In the genomic region with DNA sequence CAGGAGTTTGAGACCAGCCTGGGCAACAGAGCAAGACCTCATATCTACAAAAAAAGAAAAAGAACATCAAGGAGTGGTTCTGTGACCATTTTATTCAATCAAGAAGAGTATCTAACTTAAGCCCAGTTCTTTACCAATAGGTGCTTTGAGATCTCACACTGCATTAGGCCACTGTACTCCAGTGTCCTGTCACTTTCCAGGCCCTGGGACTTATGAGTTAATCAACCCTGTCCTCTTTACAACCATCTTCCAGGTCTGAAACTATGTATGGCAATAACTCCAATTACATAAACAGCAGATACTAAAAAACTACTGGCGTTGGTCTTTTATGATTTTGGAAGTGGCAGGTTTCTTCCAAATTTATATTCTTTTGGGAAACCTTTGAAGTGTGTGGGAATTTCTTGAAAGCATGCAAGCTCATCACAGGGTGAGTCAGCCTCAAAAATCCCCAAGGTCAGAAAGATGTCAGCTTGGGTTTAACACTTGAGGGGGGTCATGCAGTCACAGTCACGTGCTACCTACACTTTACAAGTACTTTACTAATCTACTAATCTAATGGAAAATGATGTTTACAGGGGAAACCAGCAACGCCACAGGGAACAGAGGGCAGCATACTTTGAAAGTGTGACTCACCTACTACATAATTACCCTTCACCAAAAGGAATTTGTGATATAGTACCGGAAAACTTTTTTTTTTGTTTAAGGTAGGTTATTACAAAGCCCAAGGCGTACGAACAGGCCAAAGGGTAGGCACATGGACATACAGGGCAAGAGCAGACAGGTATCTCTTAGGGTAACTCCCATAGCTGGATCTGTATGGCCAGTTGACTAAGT, we compare ENCODE assay signal across 1 cellular context.
TF ChIP-seq lines count a peak whose summit lies in the region.

No MANE protein-coding gene starts in this region.

TF ChIP-seq in GM23338, 12 proteins besides CTCF, POLR2A, EP300 and RAD21 (continued from another document):
- TF ChIP-seq, protein P1, sequence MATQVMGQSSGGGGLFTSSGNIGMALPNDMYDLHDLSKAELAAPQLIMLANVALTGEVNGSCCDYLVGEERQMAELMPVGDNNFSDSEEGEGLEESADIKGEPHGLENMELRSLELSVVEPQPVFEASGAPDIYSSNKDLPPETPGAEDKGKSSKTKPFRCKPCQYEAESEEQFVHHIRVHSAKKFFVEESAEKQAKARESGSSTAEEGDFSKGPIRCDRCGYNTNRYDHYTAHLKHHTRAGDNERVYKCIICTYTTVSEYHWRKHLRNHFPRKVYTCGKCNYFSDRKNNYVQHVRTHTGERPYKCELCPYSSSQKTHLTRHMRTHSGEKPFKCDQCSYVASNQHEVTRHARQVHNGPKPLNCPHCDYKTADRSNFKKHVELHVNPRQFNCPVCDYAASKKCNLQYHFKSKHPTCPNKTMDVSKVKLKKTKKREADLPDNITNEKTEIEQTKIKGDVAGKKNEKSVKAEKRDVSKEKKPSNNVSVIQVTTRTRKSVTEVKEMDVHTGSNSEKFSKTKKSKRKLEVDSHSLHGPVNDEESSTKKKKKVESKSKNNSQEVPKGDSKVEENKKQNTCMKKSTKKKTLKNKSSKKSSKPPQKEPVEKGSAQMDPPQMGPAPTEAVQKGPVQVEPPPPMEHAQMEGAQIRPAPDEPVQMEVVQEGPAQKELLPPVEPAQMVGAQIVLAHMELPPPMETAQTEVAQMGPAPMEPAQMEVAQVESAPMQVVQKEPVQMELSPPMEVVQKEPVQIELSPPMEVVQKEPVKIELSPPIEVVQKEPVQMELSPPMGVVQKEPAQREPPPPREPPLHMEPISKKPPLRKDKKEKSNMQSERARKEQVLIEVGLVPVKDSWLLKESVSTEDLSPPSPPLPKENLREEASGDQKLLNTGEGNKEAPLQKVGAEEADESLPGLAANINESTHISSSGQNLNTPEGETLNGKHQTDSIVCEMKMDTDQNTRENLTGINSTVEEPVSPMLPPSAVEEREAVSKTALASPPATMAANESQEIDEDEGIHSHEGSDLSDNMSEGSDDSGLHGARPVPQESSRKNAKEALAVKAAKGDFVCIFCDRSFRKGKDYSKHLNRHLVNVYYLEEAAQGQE (IDR thresholded peaks at IDR 0.05; ENCODE audit: unreplicated experiment) = no peak
- TF ChIP-seq CREB1 (CRISPR knock-in tag; IDR thresholded peaks at IDR 0.05; ENCODE audit: low read depth) (no peak), ZNF331 (CRISPR knock-in tag; IDR thresholded peaks at IDR 0.05; ENCODE audit: low read depth) (no peak)
- TF ChIP-seq, protein P2, sequence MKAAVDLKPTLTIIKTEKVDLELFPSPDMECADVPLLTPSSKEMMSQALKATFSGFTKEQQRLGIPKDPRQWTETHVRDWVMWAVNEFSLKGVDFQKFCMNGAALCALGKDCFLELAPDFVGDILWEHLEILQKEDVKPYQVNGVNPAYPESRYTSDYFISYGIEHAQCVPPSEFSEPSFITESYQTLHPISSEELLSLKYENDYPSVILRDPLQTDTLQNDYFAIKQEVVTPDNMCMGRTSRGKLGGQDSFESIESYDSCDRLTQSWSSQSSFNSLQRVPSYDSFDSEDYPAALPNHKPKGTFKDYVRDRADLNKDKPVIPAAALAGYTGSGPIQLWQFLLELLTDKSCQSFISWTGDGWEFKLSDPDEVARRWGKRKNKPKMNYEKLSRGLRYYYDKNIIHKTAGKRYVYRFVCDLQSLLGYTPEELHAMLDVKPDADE (IDR thresholded peaks at IDR 0.05) = no peak
TF ChIP-seq in GM23338: peak in this region for 0.
